1 cellular context compared by ENCODE assay signal in genomic region chr1:89276690-89277089, GRCh38.
TF ChIP-seq lines count a peak whose summit lies in the region.

No MANE protein-coding gene starts in this region.

TF ChIP-seq in HCT116, 20 proteins besides CTCF, POLR2A, EP300 and RAD21:
- no peak for TF ChIP-seq ELF1 (IDR thresholded peaks at IDR 0.05; ENCODE audit: borderline replicate concordance, low read depth)
- TF ChIP-seq YY1 (IDR thresholded peaks at IDR 0.05; ENCODE audit: extremely low read depth, insufficient replicate concordance, low read depth, low read length), result no peak
- TF ChIP-seq SP1 (IDR thresholded peaks at IDR 0.05; ENCODE audit: low read depth), result no peak
- TF ChIP-seq REST (IDR thresholded peaks at IDR 0.05; ENCODE audit: low read depth), result no peak
